19 cellular contexts compared by ENCODE assay signal in genomic region chr20:48581167-48581566, GRCh38.
DNase-seq lines count a peak whose midpoint lies in the region; ATAC-seq, FAIRE-seq and TF ChIP-seq lines count a peak whose summit lies in the region.
"Had no signal": no experiment of that assay in that cellular context is flagged by ENCODE, and none has a peak within 500 bp of the region (broad histone marks: within the 10 kb centered on the region; RNA-seq: fewer than 3 reads in every experiment).

No MANE protein-coding gene starts in this region.

- TF ChIP-seq CTCF in H1 (IDR thresholded peaks at IDR 0.05; ENCODE audit: control extremely low read depth in 1 of 3, insufficient read depth in 1 of 3, low read depth in 1 of 3, low read length in 3 of 3) (no peak), A673 (conservative IDR thresholded peaks at IDR 0.05; ENCODE audit: low read depth, low read length) (no peak)

- POLR2A ChIA-PET in H1 (lab: Charles Lee; ENCODE audit: partially characterized antibody) (no interaction called here), A673 (lab: Charles Lee; ENCODE audit: low non-redundant PET) (no interaction called here)

- H3K4me3 ChIP-seq in BLaER1 = no peak overlapping the region
- H3K4me3 ChIP-seq in H1 (ENCODE audit: extremely low read depth in 1 of 4, insufficient read depth in 2 of 4, low read depth in 3 of 4, low read length in 4 of 4) = no peak overlapping the region
- H3K4me3 ChIP-seq in A673 (ENCODE audit: low read depth, low read length, poor library complexity, severe bottlenecking) = no peak overlapping the region
- H3K4me3 ChIP-seq: GM23248 had no signal

- WGBS in H1 (ENCODE audit: extremely low coverage in 1 of 2, insufficient coverage in 1 of 2, insufficient read length in 1 of 2, insufficient replicate concordance in 2 of 2, low coverage in 1 of 2, low lambda C conversion rate in 2 of 2, missing lambda C conversion rate in 1 of 2), 2 experiments = 83% methylated on average over 5 of the region's 5 CpGs; no CpG with 5 or more reads in 1 of the 2 experiments

- H3K14ac ChIP-seq in H1 (ENCODE audit: insufficient read length) = no peak overlapping the region

- no peaks in the 10 kb centered on the region for H3K9me3 ChIP-seq in BLaER1
- H3K9me3 ChIP-seq in H1 (ENCODE audit: insufficient read depth in 2 of 2, low read depth in 1 of 2, low read length in 1 of 2) = no peaks in the 10 kb centered on the region
- no peaks in the 10 kb centered on the region for H3K9me3 ChIP-seq in A673 (ENCODE audit: low read depth, low read length, poor library complexity, severe bottlenecking)
- H3K9me3 ChIP-seq: Caco-2 had no signal

- peaks cover 14% of the 10 kb centered on the region for H3K27me3 Mint-ChIP-seq in activated CD8-positive, alpha-beta memory T cell treated with anti-CD3 and anti-CD28 coated beads, Interleukin-2, amount 10 ng/mL, durations not matched to agents 7 days and 5 days

- no TSS peak for BruUV-seq in A673 (replicated peaks; lab: Mats Ljungman, UMichigan)

- H3K9ac ChIP-seq in BLaER1 = no peak overlapping the region
- H3K9ac ChIP-seq in H1 (replicated peaks in 1 of 4; ENCODE audit: extremely low read depth in 1 of 4, low read depth in 3 of 4, low read length in 3 of 4) = no peak overlapping the region; a peak in 1 of 7 replicates
- H3K9ac ChIP-seq: GM23248 had no signal

- no peak overlapping the region for H3K56ac ChIP-seq in H1 (replicated peaks; ENCODE audit: insufficient read length, low read depth, low read length)

- no peaks in the 10 kb centered on the region for H3K79me1 ChIP-seq in H1 (ENCODE audit: low read depth, low read length)

- H3K4ac ChIP-seq in H1 (replicated peaks; ENCODE audit: insufficient read length, low read depth, low read length) = no peak overlapping the region

- no peak overlapping the region for H2BK120ac ChIP-seq in H1 (replicated peaks; ENCODE audit: low read depth, low read length)

- peak overlapping the region; percentile 36; the same call in 1 of the 2 replicates for H4K8ac ChIP-seq in H1 (ENCODE audit: extremely low read depth, insufficient read depth, low read length)

- intact Hi-C loops in A673 (cut with micrococcal nuclease; ENCODE audit: unreplicated experiment) = no loop called here

- TF ChIP-seq EP300 in H1 (IDR thresholded peaks at IDR 0.05; ENCODE audit: borderline replicate concordance in 1 of 2, low read depth in 2 of 2, low read length in 2 of 2) = no peak

- no peaks in the 10 kb centered on the region for H3K79me2 ChIP-seq in H1 (ENCODE audit: control insufficient read depth in 1 of 2, insufficient read depth in 2 of 2, low read length in 2 of 2)

- H4K5ac ChIP-seq in H1 (ENCODE audit: insufficient read length, low read depth, low read length) = no peak overlapping the region

- no peak overlapping the region for H4K91ac ChIP-seq in H1 (replicated peaks; ENCODE audit: insufficient read length, low read length)

- H2BK12ac ChIP-seq in H1 (ENCODE audit: low read depth, low read length) = no peak overlapping the region

- H3K27ac Mint-ChIP-seq in activated CD8-positive, alpha-beta memory T cell treated with anti-CD3 and anti-CD28 coated beads, Interleukin-2, amount 10 ng/mL, durations not matched to agents 7 days and 5 days = no peak overlapping the region
- H3K27ac Mint-ChIP-seq: B cell; CD4-positive, CD25-positive, alpha-beta regulatory T cell; CD8-positive, alpha-beta T cell had no signal

- H3K4me1 ChIP-seq in BLaER1 (peaks cover 9% of the 10 kb centered on the region), H1 (replicated peaks in 1 of 4; ENCODE audit: control insufficient read depth in 3 of 4, insufficient read depth in 4 of 4, low read length in 3 of 4) (no peaks in the 10 kb centered on the region), A673 (ENCODE audit: insufficient read depth, low read length, poor library complexity, severe bottlenecking) (no peaks in the 10 kb centered on the region)

- no peaks in the 10 kb centered on the region for H3K36me3 Mint-ChIP-seq in activated CD8-positive, alpha-beta memory T cell treated with anti-CD3 and anti-CD28 coated beads, Interleukin-2, amount 10 ng/mL, durations not matched to agents 7 days and 5 days
- H3K36me3 Mint-ChIP-seq: CD4-positive, CD25-positive, alpha-beta regulatory T cell; CD8-positive, alpha-beta T cell had no signal

- H3K4me1 Mint-ChIP-seq in activated CD8-positive, alpha-beta memory T cell treated with anti-CD3 and anti-CD28 coated beads, Interleukin-2, amount 10 ng/mL, durations not matched to agents 7 days and 5 days = peaks cover 2% of the 10 kb centered on the region
- H3K4me1 Mint-ChIP-seq: B cell; CD4-positive, CD25-positive, alpha-beta regulatory T cell had no signal

- no peak for TF ChIP-seq RAD21 in H1 (IDR thresholded peaks at IDR 0.05 in 1 of 2, conservative IDR thresholded peaks at IDR 0.05 in 1 of 2; ENCODE audit: low read depth in 2 of 2, low read length in 2 of 2)

- DNase-seq in HTR-8/SVneo (ENCODE audit: insufficient read length, low spot score) = no peak
- no peak for DNase-seq in H1 (ENCODE audit: low read depth in 1 of 2, low spot score in 2 of 2)
- DNase-seq in A673 (ENCODE audit: low spot score) = no peak
- no peak for DNase-seq in stimulated activated CD8-positive, alpha-beta memory T cell treated with anti-CD3 and anti-CD28 coated beads, Interleukin-4, amount 100 ng/mL, for 48 hours
- no peak for DNase-seq in activated CD8-positive, alpha-beta memory T cell treated with anti-CD3 and anti-CD28 coated beads, Interleukin-2, amount 10 ng/mL, durations not matched to agents 7 days and 5 days
- DNase-seq: Caco-2; CD4-positive, CD25-positive, alpha-beta regulatory T cell; CD8-positive, alpha-beta T cell; DMS153; DND-41; GM23248; H9 had no signal

- H3K4me3 Mint-ChIP-seq in activated CD8-positive, alpha-beta memory T cell treated with anti-CD3 and anti-CD28 coated beads, Interleukin-2, amount 10 ng/mL, durations not matched to agents 7 days and 5 days = no peak overlapping the region
- H3K4me3 Mint-ChIP-seq: B cell; CD4-positive, CD25-positive, alpha-beta regulatory T cell; CD8-positive, alpha-beta T cell; H9 had no signal

- H3K9me3 Mint-ChIP-seq in activated CD8-positive, alpha-beta memory T cell treated with anti-CD3 and anti-CD28 coated beads, Interleukin-2, amount 10 ng/mL, durations not matched to agents 7 days and 5 days (ENCODE audit: low read depth) = no peaks in the 10 kb centered on the region
- H3K9me3 Mint-ChIP-seq: CD8-positive, alpha-beta T cell; H9 had no signal

- H2AK5ac ChIP-seq in H1 (ENCODE audit: low read depth, low read length) = no peak overlapping the region

- H3K27me3 ChIP-seq in BLaER1 (no peaks in the 10 kb centered on the region), H1 (replicated peaks in 1 of 4; ENCODE audit: control insufficient read depth in 3 of 4, extremely low read depth in 1 of 4, insufficient read depth in 3 of 4, low read length in 3 of 4) (no peaks in the 10 kb centered on the region), A673 (replicated peaks; ENCODE audit: insufficient read depth, low read depth, low read length, poor library complexity) (no peaks in the 10 kb centered on the region)

- FAIRE-seq in HTR-8/SVneo (lab: Jason Lieb, UNC) (peak; percentile 74), H1 (lab: Jason Lieb, UNC) (no peak)
- FAIRE-seq: G401.6, GM12892, GM19239 had no signal

- H3K4me2 ChIP-seq in BLaER1 (peak overlapping the region; percentile 33), H1 (ENCODE audit: insufficient read depth in 1 of 2, low read depth in 2 of 2, low read length in 2 of 2) (no peak overlapping the region)

- no peak overlapping the region for H2BK15ac ChIP-seq in H1 (ENCODE audit: low read length)

- ATAC-seq in activated CD8-positive, alpha-beta memory T cell treated with anti-CD3 and anti-CD28 coated beads, Interleukin-2, amount 10 ng/mL, durations not matched to agents 7 days and 5 days = no peak
- ATAC-seq: CD8-positive, alpha-beta T cell; HCT116 had no signal

- H2BK20ac ChIP-seq in H1 (ENCODE audit: low read length) = no peak overlapping the region

- H3K23ac ChIP-seq in H1 (ENCODE audit: insufficient read length) = no peak overlapping the region

- no peak overlapping the region for H2AFZ ChIP-seq in H1 (ENCODE audit: low read length)
- H2AFZ ChIP-seq: GM23248 had no signal

- no peak overlapping the region for H2BK5ac ChIP-seq in H1 (ENCODE audit: low read depth, low read length)

- no peak for TF ChIP-seq POLR2A in H1 (IDR thresholded peaks at IDR 0.05; ENCODE audit: control extremely low read depth in 1 of 2, low read depth in 2 of 2, low read length in 2 of 2)

- H3K23me2 ChIP-seq in H1 (ENCODE audit: low read depth, low read length) = no peaks in the 10 kb centered on the region; the same call in 1 of the 2 replicates

- CTCF ChIA-PET in H1 (lab: Charles Lee; ENCODE audit: partially characterized antibody) (interaction anchor here (1.5 kb wide), 1 partner anchor 11 kb away, joined by 4 read pairs; no protein-coding TSS in a partner anchor), A673 (lab: Charles Lee) (no interaction called here)
- CTCF ChIA-PET in activated CD8-positive, alpha-beta memory T cell treated with anti-CD3 and anti-CD28 coated beads, Interleukin-2, amount 10 ng/mL, durations not matched to agents 7 days and 5 days (lab: Charles Lee) = interaction anchor here (1.0 kb wide), 1 partner anchor 14 kb away, joined by 3 read pairs; no protein-coding TSS in a partner anchor

- no peaks in the 10 kb centered on the region for H4K20me1 ChIP-seq in BLaER1
- H4K20me1 ChIP-seq in H1 (replicated peaks in 1 of 2; ENCODE audit: control insufficient read depth in 1 of 2, insufficient read depth in 2 of 2, low read length in 2 of 2) = no peaks in the 10 kb centered on the region

- H3K18ac ChIP-seq in H1 (ENCODE audit: extremely low read depth, low read length) = no peak overlapping the region

- no peak overlapping the region for H3K27ac ChIP-seq in BLaER1
- no peak overlapping the region for H3K27ac ChIP-seq in H1 (ENCODE audit: low read depth, low read length)
- H3K27ac ChIP-seq in A673 (ENCODE audit: low read depth, low read length, poor library complexity, severe bottlenecking) = no peak overlapping the region
- H3K27ac ChIP-seq: C4-2B, GM23248 had no signal

- no peaks in the 10 kb centered on the region for H3K36me3 ChIP-seq in BLaER1
- no peaks in the 10 kb centered on the region for H3K36me3 ChIP-seq in H1 (ENCODE audit: control insufficient read depth in 2 of 4, insufficient read depth in 4 of 4, low read length in 3 of 4)
- no peaks in the 10 kb centered on the region for H3K36me3 ChIP-seq in A673 (ENCODE audit: insufficient read depth, low read length, poor library complexity, severe bottlenecking)

TF ChIP-seq in H1, 55 proteins besides CTCF, POLR2A, EP300 and RAD21 (continues in another document):
- TF ChIP-seq TAF1 (IDR thresholded peaks at IDR 0.05; ENCODE audit: low read depth, low read length) (no peak), SIRT6 (IDR thresholded peaks at IDR 0.05; ENCODE audit: low read length) (no peak), JUND (IDR thresholded peaks at IDR 0.05; ENCODE audit: low read length) (no peak), BCL11A (IDR thresholded peaks at IDR 0.05; ENCODE audit: low read depth in 2 of 2, low read length in 2 of 2) (no peak), JUN (IDR thresholded peaks at IDR 0.05; ENCODE audit: low read depth, low read length) (no peak), RNF2 (IDR thresholded peaks at IDR 0.05; ENCODE audit: borderline replicate concordance, low read depth, low read length, missing control alignments, poor library complexity, severe bottlenecking) (no peak), CTBP2 (IDR thresholded peaks at IDR 0.05; ENCODE audit: borderline replicate concordance, insufficient read depth, insufficient read length, low read length) (no peak)
